18 cellular contexts compared by ENCODE assay signal in genomic region chr6:168058691-168059551, GRCh38. TPM values are rescaled to one million over a fixed set of nuclear protein-coding genes. Genes with fewer than 3 reads are reported as not detected.
DNase-seq lines count a peak whose midpoint lies in the region; TF ChIP-seq lines count a peak whose summit lies in the region.
"Had no signal": no experiment of that assay in that cellular context is flagged by ENCODE, and none has a peak within 500 bp of the region (broad histone marks: within the 10 kb centered on the region; RNA-seq: fewer than 3 reads in every experiment).

No MANE protein-coding gene starts in this region.

- no peak overlapping the region for H2AFZ ChIP-seq in MM.1S (ENCODE audit: low read length)

- H3K9me3 ChIP-seq in A673 (ENCODE audit: low read depth, low read length, poor library complexity, severe bottlenecking) = no peaks in the 10 kb centered on the region
- no peaks in the 10 kb centered on the region for H3K9me3 ChIP-seq in MM.1S (replicated peaks; ENCODE audit: insufficient read depth, low read length)
- H3K9me3 ChIP-seq in esophagus squamous epithelium = no peaks in the 10 kb centered on the region
- no peaks in the 10 kb centered on the region for H3K9me3 ChIP-seq in transverse colon
- H3K9me3 ChIP-seq in ovary = no peaks in the 10 kb centered on the region
- H3K9me3 ChIP-seq: Caco-2 had no signal

- no peak overlapping the region for H3K4me3 ChIP-seq in A673 (ENCODE audit: low read depth, low read length, poor library complexity, severe bottlenecking)
- no peak overlapping the region for H3K4me3 ChIP-seq in MM.1S (ENCODE audit: low read length)
- no peak overlapping the region for H3K4me3 ChIP-seq in esophagus squamous epithelium
- no peak overlapping the region for H3K4me3 ChIP-seq in transverse colon
- no peak overlapping the region for H3K4me3 ChIP-seq in ovary

- H3K9me2 ChIP-seq in MM.1S (replicated peaks; ENCODE audit: insufficient read depth, low read length) = no peaks in the 10 kb centered on the region

- H3K36me3 ChIP-seq in A673 (ENCODE audit: insufficient read depth, low read length, poor library complexity, severe bottlenecking) (no peaks in the 10 kb centered on the region), MM.1S (replicated peaks; ENCODE audit: insufficient read depth, low read length) (no peaks in the 10 kb centered on the region), esophagus squamous epithelium (no peaks in the 10 kb centered on the region), transverse colon (no peaks in the 10 kb centered on the region), ovary (no peaks in the 10 kb centered on the region)

- TF ChIP-seq POLR2A in esophagus squamous epithelium (IDR thresholded peaks at IDR 0.05) (no peak), transverse colon (IDR thresholded peaks at IDR 0.05) (no peak), ovary (IDR thresholded peaks at IDR 0.05) (no peak)

- no peak overlapping the region for H3K4me2 ChIP-seq in MM.1S (ENCODE audit: low read depth, low read length)

- POLR2A ChIA-PET in A673 (lab: Charles Lee; ENCODE audit: low non-redundant PET) = no interaction called here

- TF ChIP-seq EP300 in transverse colon (IDR thresholded peaks at IDR 0.05; ENCODE audit: low read depth) (no peak), ovary (IDR thresholded peaks at IDR 0.05) (no peak)

- 85 to 92% methylated on average over 7 of the region's 30 CpGs for WGBS in esophagus squamous epithelium, 2 donors
- 91% methylated on average over 19 of the region's 30 CpGs; no CpG with 5 or more reads in 1 of the 2 donors for WGBS in transverse colon (ENCODE audit: low coverage in 1 of 2), 2 donors
- WGBS in ovary, 3 donors = 89 to 93% (median 92%) methylated on average over 18 to 30 of the region's 30 CpGs

- no peak for TF ChIP-seq CTCF in A673 (conservative IDR thresholded peaks at IDR 0.05; ENCODE audit: low read depth, low read length)
- no peak for TF ChIP-seq CTCF in MM.1S (IDR thresholded peaks at IDR 0.05; ENCODE audit: low read length)
- no peak for TF ChIP-seq CTCF in esophagus squamous epithelium (IDR thresholded peaks at IDR 0.05)
- TF ChIP-seq CTCF in transverse colon (IDR thresholded peaks at IDR 0.05) = no peak
- TF ChIP-seq CTCF in ovary (IDR thresholded peaks at IDR 0.05) = no peak

- in situ Hi-C loops in transverse colon (cut with MboI; ENCODE audit: low pct_ligation_motif_present in 1 of 4, low pct_unique_long_range_greater_than_20kb in 1 of 4, low sequenced_read_pairs in 3 of 4) = no loop called here

- no peaks in the 10 kb centered on the region for H3K79me2 ChIP-seq in MM.1S (ENCODE audit: low read length)

- intact Hi-C loops in A673 (cut with micrococcal nuclease; ENCODE audit: unreplicated experiment) = loop anchor here (10.0 kb wide), 1 partner anchor 154 kb away; no protein-coding TSS in a partner anchor
- intact Hi-C loops in esophagus squamous epithelium (cut with DNase I) = no loop called here
- intact Hi-C loops in transverse colon (cut with DNase I; ENCODE audit: low total_unique reads) = no loop called here
- intact Hi-C loops in ovary (cut with DNase I) = no loop called here

- H3K4me1 ChIP-seq in A673 (ENCODE audit: insufficient read depth, low read length, poor library complexity, severe bottlenecking) = no peaks in the 10 kb centered on the region
- H3K4me1 ChIP-seq in MM.1S (ENCODE audit: low read length) = no peaks in the 10 kb centered on the region
- H3K4me1 ChIP-seq in esophagus squamous epithelium = peaks cover 10 to 46% (median 12%) of the 10 kb centered on the region in 3 donors
- H3K4me1 ChIP-seq in transverse colon = peaks cover 0 to 12% (median 8%) of the 10 kb centered on the region in 4 donors
- H3K4me1 ChIP-seq in ovary (ENCODE audit: insufficient read depth) = no peaks in the 10 kb centered on the region

- H3K27ac ChIP-seq in A673 (ENCODE audit: low read depth, low read length, poor library complexity, severe bottlenecking) (no peak overlapping the region), MM.1S (ENCODE audit: low read length) (no peak overlapping the region), esophagus squamous epithelium (peak overlapping the region in 3 of 4 donors; percentile 34 to 44 (median 38)), transverse colon (no peak overlapping the region), ovary (no peak overlapping the region)

- H4K20me1 ChIP-seq in MM.1S (ENCODE audit: insufficient read depth, low read length) = no peaks in the 10 kb centered on the region

- CTCF ChIA-PET in A673 (lab: Charles Lee) = no interaction called here

- no TSS peak for BruUV-seq in A673 (replicated peaks; lab: Mats Ljungman, UMichigan)

- H3F3A ChIP-seq in MM.1S (ENCODE audit: insufficient read depth, low read length) = no peaks in the 10 kb centered on the region

- no peak overlapping the region for H3K9ac ChIP-seq in MM.1S (ENCODE audit: low read length)

- peak; percentile 25 for DNase-seq in A673 (ENCODE audit: low spot score)
- DNase-seq in ELF-1 (ENCODE audit: low read depth, low spot score) = peak; percentile 71
- peak; percentile 17 for DNase-seq in MM.1S
- no peak for DNase-seq in esophagus squamous epithelium (lab: John Stamatoyannopoulos, UW)
- DNase-seq in SW480 (ENCODE audit: low spot score) = no peak
- DNase-seq in transverse colon = no peak
- no peak for DNase-seq in HuH-7.5 (ENCODE audit: low spot score)
- DNase-seq in ovary = no peak
- DNase-seq: ACHN; AML-193; Caco-2; CD4-positive, CD25-positive, alpha-beta regulatory T cell; NCI-H1930; NCI-H526 treated with DMSO at 0.1 percent for 48 hours; NK-92 treated with Interleukin-12 subunit alpha and Interleukin-12 subunit beta, amount 100 ng/mL, for 24 hours; OCI-M1; T-cell had no signal

- no peaks in the 10 kb centered on the region for H3K27me3 ChIP-seq in A673 (replicated peaks; ENCODE audit: insufficient read depth, low read depth, low read length, poor library complexity)
- H3K27me3 ChIP-seq in MM.1S (replicated peaks; ENCODE audit: insufficient read depth, low read length) = no peaks in the 10 kb centered on the region
- H3K27me3 ChIP-seq in esophagus squamous epithelium = no peaks in the 10 kb centered on the region
- H3K27me3 ChIP-seq in transverse colon = no peaks in the 10 kb centered on the region
- no peaks in the 10 kb centered on the region for H3K27me3 ChIP-seq in ovary

RNA-seq across cellular contexts. Expression of gene FRMD1, which starts 20.1 kb away (rescaled TPM):
- total RNA-seq in A673 (2021) (not detected in 2 replicates), esophagus squamous epithelium (under 1 TPM in 2 of 4 donors, not detected in 2; 0.13 to 0.19 TPM), transverse colon (10 to 100 TPM; 35.4 to 86.4 (median 47.7) TPM), ovary (under 1 TPM in 5 of 7 donors, not detected in 2; 0.20 to 0.48 (median 0.31) TPM)
- under 1 TPM; 0.10 to 0.36 TPM for polyA plus RNA-seq in ovary
- total RNA-seq: CD4-positive, CD25-positive, alpha-beta regulatory T cell; SK-MEL-5; T-cell had no signal
- polyA plus RNA-seq: CD4-positive, CD25-positive, alpha-beta regulatory T cell had no signal

Comparison
In these comparisons a context has a peak if more than half of its experiments do, and no peak if none do; other contexts are left out.
1. DNase-seq: peak in A673 (single experiment), ELF-1 (single experiment) and MM.1S (single experiment); none in esophagus squamous epithelium (single experiment), SW480 (single experiment), transverse colon (single experiment), HuH-7.5 (single experiment) and ovary (0 of 5).
2. H3K27ac ChIP-seq: peak in esophagus squamous epithelium (3 of 4); none in A673 (single experiment), MM.1S (single experiment), transverse colon (0 of 4) and ovary (0 of 2).
3. RNA of gene FRMD1, which starts 20.1 kb away (total RNA-seq): 35.4 to 86.4 TPM in transverse colon; 0.20 to 0.48 TPM in ovary, 0.13 to 0.19 TPM in esophagus squamous epithelium and not detected in A673; every median in the first group is over 10 times any median in the second.